In genomic region chr1:55210990-55211389, GRCh38 we compare ENCODE assay signal across 11 cellular contexts. TPM values are rescaled to one million over a fixed set of nuclear protein-coding genes. Genes with fewer than 3 reads are reported as not detected.
A peak's percentile ranks its signal among the peaks of the same experiment; 100 is the strongest.
DNase-seq lines count a peak whose midpoint lies in the region; ATAC-seq and TF ChIP-seq lines count a peak whose summit lies in the region.
"Had no signal": no experiment of that assay in that cellular context is flagged by ENCODE, and none has a peak within 500 bp of the region (broad histone marks: within the 10 kb centered on the region; RNA-seq: fewer than 3 reads in every experiment).

No MANE protein-coding gene starts in this region.

- peaks cover 84% of the 10 kb centered on the region for H3K79me2 ChIP-seq in GM23338 (replicated peaks; ENCODE audit: insufficient read depth)

- H3K36me3 ChIP-seq in BLaER1 (peaks cover 15% of the 10 kb centered on the region), GM23338 (ENCODE audit: insufficient read depth) (no peaks in the 10 kb centered on the region), adipocyte (ENCODE audit: control insufficient read depth, insufficient read depth, low read length, severe bottlenecking) (no peaks in the 10 kb centered on the region)

- peaks cover 82% of the 10 kb centered on the region for H4K20me1 ChIP-seq in BLaER1
- H4K20me1 ChIP-seq in GM23338 (replicated peaks; ENCODE audit: insufficient read depth) = peaks cover 12% of the 10 kb centered on the region; the same call in 1 of the 2 replicates

- intact Hi-C loops in natural killer cell (cut with micrococcal nuclease) = no loop called here

- H3K27me3 Mint-ChIP-seq in GM23338 (ENCODE audit: insufficient read depth, low read depth, poor library complexity) (peaks cover 15% of the 10 kb centered on the region), natural killer cell (ENCODE audit: low read depth in 2 of 2) (no peaks in the 10 kb centered on the region)

- H3K36me3 Mint-ChIP-seq in GM23338 (ENCODE audit: low read depth) (peaks cover 3% of the 10 kb centered on the region; the same call in 1 of the 3 replicates), natural killer cell (no peaks in the 10 kb centered on the region)

- H3K4me3 ChIP-seq in BLaER1 (peak overlapping the region; percentile 95), GM23338 (no peak overlapping the region), adipocyte (ENCODE audit: low read length) (peak overlapping the region; percentile 99)

- H3K4me2 ChIP-seq in BLaER1 (peak overlapping the region; percentile 91), GM23338 (0 out of 2 replicates have a peak overlapping the region, but pooled peaks have one; percentile 84)

- H3K27ac Mint-ChIP-seq in GM23338 (no peak overlapping the region), natural killer cell (peak overlapping the region; percentile 91 to 99)

- DNase-seq in GM23338 (ENCODE audit: low spot score) (no peak), adipocyte (ENCODE audit: low read depth) (no peak), natural killer cell (no peak), SKM-1 (lab: John Stamatoyannopoulos, UW; ENCODE audit: unreplicated experiment) (no peak), cerebellum (ENCODE audit: low spot score) (no peak)
- DNase-seq: NCI-H1092 treated with DMSO at 0.1 percent for 48 hours; SIG-M5; stimulated activated CD4-positive, alpha-beta T cell treated with anti-CD3 and anti-CD28 coated beads, Interleukin-1b, Interleukin-23, amount 100 ng/mL, for 48 hours had no signal

- peaks cover 55% of the 10 kb centered on the region for H3K4me1 Mint-ChIP-seq in GM23338
- H3K4me1 Mint-ChIP-seq in natural killer cell = peaks cover 65 to 71% of the 10 kb centered on the region in 2 donors

- H3K27ac ChIP-seq in BLaER1 = peak overlapping the region; percentile 37; the same call in 1 of the 2 replicates
- H3K27ac ChIP-seq in GM23338 (ENCODE audit: low read depth) = no peak overlapping the region

- no peak overlapping the region for H2AFZ ChIP-seq in GM23338

- no peak overlapping the region for H3K4me3 Mint-ChIP-seq in GM23338
- H3K4me3 Mint-ChIP-seq in natural killer cell = peak overlapping the region; percentile 69

- H3K9ac ChIP-seq in BLaER1 (peak overlapping the region; percentile 56; the same call in 1 of the 2 replicates), adipocyte (ENCODE audit: low read length) (peak overlapping the region; percentile 98)

- no peaks in the 10 kb centered on the region for H3F3A ChIP-seq in GM23338 (replicated peaks; ENCODE audit: low read depth)

- H3K4me1 ChIP-seq in BLaER1 (peaks cover 44% of the 10 kb centered on the region), GM23338 (ENCODE audit: insufficient read depth) (peaks cover 27% of the 10 kb centered on the region), adipocyte (ENCODE audit: control insufficient read depth, insufficient read depth, low read length) (peaks cover 59% of the 10 kb centered on the region)

- no peak for TF ChIP-seq CTCF in GM23338 (conservative IDR thresholded peaks at IDR 0.05; ENCODE audit: low read depth in 2 of 2)
- no peak for TF ChIP-seq CTCF in natural killer cell (IDR thresholded peaks at IDR 0.05)

- H3K9me2 ChIP-seq in GM23338 (ENCODE audit: insufficient read depth) = no peaks in the 10 kb centered on the region

- no peaks in the 10 kb centered on the region for H3K9me3 ChIP-seq in BLaER1
- no peaks in the 10 kb centered on the region for H3K9me3 ChIP-seq in adipocyte (ENCODE audit: control insufficient read depth, low read length)

- no peak for ATAC-seq in GM23338
- no peak for ATAC-seq in natural killer cell
- no peak for ATAC-seq in HG03565 (IDR thresholded peaks at IDR 0.05; ENCODE audit: unreplicated experiment)
- no peak for ATAC-seq in HG03432 (IDR thresholded peaks at IDR 0.05; ENCODE audit: unreplicated experiment)

- H3K9me3 Mint-ChIP-seq in GM23338 (no peaks in the 10 kb centered on the region; the same call in 2 of the 3 replicates), natural killer cell (no peaks in the 10 kb centered on the region)

- H3K27me3 ChIP-seq in BLaER1 (no peaks in the 10 kb centered on the region), GM23338 (ENCODE audit: insufficient read depth) (peaks cover 1% of the 10 kb centered on the region; the same call in 1 of the 2 replicates), adipocyte (replicated peaks; ENCODE audit: control insufficient read depth, insufficient read depth, low read length) (no peaks in the 10 kb centered on the region)

TF ChIP-seq in GM23338, 12 proteins besides CTCF, POLR2A, EP300 and RAD21:
- TF ChIP-seq EZH2 (IDR thresholded peaks at IDR 0.05; ENCODE audit: low read depth, unreplicated experiment) (no peak), ETS1 (IDR thresholded peaks at IDR 0.05) (no peak)

RNA-seq across cellular contexts. Expression of gene USP24, which starts 4.2 kb away (rescaled TPM):
- total RNA-seq in GM23338 (2014; rRNA removed; shearing (Covaris generic)) = 32.6 and 36.2 TPM in 2 replicates
- polyA plus RNA-seq in GM23338 (2016; fragmentation: Nextera tagmentation; extraction: Ambion mirVana) = 11.9 and 12.1 TPM in 2 replicates
- total RNA-seq in natural killer cell (100 to 1,000 TPM; 155 TPM), cerebellum (126 TPM)
